In genomic region chr5:172891716-172892421, GRCh38 we compare ENCODE assay signal across 12 cellular contexts. TPM values are rescaled to one million over a fixed set of nuclear protein-coding genes. Genes with fewer than 3 reads are reported as not detected.
DNase-seq lines count a peak whose midpoint lies in the region; ATAC-seq, FAIRE-seq and TF ChIP-seq lines count a peak whose summit lies in the region.
"Had no signal": no experiment of that assay in that cellular context is flagged by ENCODE, and none has a peak within 500 bp of the region (broad histone marks: within the 10 kb centered on the region; RNA-seq: fewer than 3 reads in every experiment).

No MANE protein-coding gene starts in this region.

- H3K4me2 ChIP-seq in A549, result peak overlapping the region; percentile 25; the same call in 2 of the 3 replicates

- peaks cover 0 to 6% of the 10 kb centered on the region in 2 donors for H3K36me3 ChIP-seq in prostate gland

- peak overlapping the region; percentile 72 to 85 for H3K27ac ChIP-seq in A549
- peak overlapping the region; percentile 57 to 58 for H3K27ac ChIP-seq in prostate gland

- CTCF ChIA-PET in A549 (lab: Yijun Ruan, JAX), result interaction anchor here (0.8 to 2.2 kb wide), 4 partner anchors 21 to 183 kb away, joined by 3 to 6 read pairs (median 4); no protein-coding TSS in a partner anchor

- DNase-seq in A549 (ENCODE audit: low read depth in 1 of 2, low spot score in 1 of 2) (peak in 1 of 2 experiments; percentile 66), cardiac fibroblast (ENCODE audit: low read depth in 2 of 2) (peak; percentile 84 to 96), hepatic stellate cell (ENCODE audit: low spot score) (peak; percentile 54), prostate gland (ENCODE audit: low spot score) (no peak), NCI-H1105 (lab: John Stamatoyannopoulos, UW) (no peak), HK-2 (ENCODE audit: unreplicated experiment) (no peak)
- DNase-seq: activated CD8-positive, alpha-beta memory T cell treated with anti-CD3 and anti-CD28 coated beads, Interleukin-2, amount 50 U/mL, for 48 hours; EL; NCI-H187; stimulated activated CD4-positive, alpha-beta T cell treated with anti-CD3 and anti-CD28 coated beads, Interleukin-2, amount 100 ng/mL, for 24 hours had no signal

- no peaks in the 10 kb centered on the region for H3K27me3 ChIP-seq in prostate gland (replicated peaks; ENCODE audit: insufficient read depth)

- ATAC-seq in A549 (peak; percentile 25 to 53; a peak in 3 of 6 replicates), GM18907 (IDR thresholded peaks at IDR 0.05; ENCODE audit: unreplicated experiment) (no peak), GM19452 (IDR thresholded peaks at IDR 0.05; ENCODE audit: unreplicated experiment) (no peak)

- POLR2A ChIA-PET in A549 (lab: Yijun Ruan, JAX), result interaction anchor here (2.6 kb wide), 1 partner anchor 121 kb away, joined by 7 read pairs; the partner anchor contains the start of gene DUSP1

- TF ChIP-seq POLR2A in A549 (IDR thresholded peaks at IDR 0.05; ENCODE audit: low read length) (no peak), prostate gland (IDR thresholded peaks at IDR 0.05) (no peak)

- intact Hi-C loops in prostate gland (cut with DNase I), result no loop called here

- H3K4me1 ChIP-seq in A549 (peaks cover 78% of the 10 kb centered on the region), prostate gland (replicated peaks) (no peaks in the 10 kb centered on the region)

- H3K4me3 ChIP-seq in A549 (no peak overlapping the region), cardiac fibroblast (replicated peaks in 1 of 2; ENCODE audit: low read depth in 2 of 2, low read length in 2 of 2) (no peak overlapping the region), prostate gland (no peak overlapping the region)

- TF ChIP-seq RAD21 in A549 (conservative IDR thresholded peaks at IDR 0.05 in 1 of 2, IDR thresholded peaks at IDR 0.05 in 1 of 2), result no peak

- TF ChIP-seq CTCF in A549 (IDR thresholded peaks at IDR 0.05) (no peak), cardiac fibroblast (IDR thresholded peaks at IDR 0.05; ENCODE audit: low read depth, low read length) (no peak), prostate gland (IDR thresholded peaks at IDR 0.05) (no peak)

- no peak for TF ChIP-seq EP300 in A549 (IDR thresholded peaks at IDR 0.05)

- 57% methylated on average over 7 of the region's 7 CpGs for WGBS in A549 (ENCODE audit: missing lambda C conversion rate)
- 57% methylated on average over 7 of the region's 7 CpGs for WGBS in prostate gland

- FAIRE-seq in A549 (lab: Jason Lieb, UNC), result no peak

- H3K9me3 ChIP-seq in A549, result no peaks in the 10 kb centered on the region
- no peaks in the 10 kb centered on the region for H3K9me3 ChIP-seq in prostate gland

TF ChIP-seq in A549, 52 proteins besides CTCF, POLR2A, EP300 and RAD21:
- TF ChIP-seq CHD2 (IDR thresholded peaks at IDR 0.05; ENCODE audit: low read length, partially characterized antibody) (no peak), JUN (IDR thresholded peaks at IDR 0.05) (no peak), HMGXB4 (CRISPR knock-in tag; IDR thresholded peaks at IDR 0.05; ENCODE audit: borderline replicate concordance) (no peak), RNF2 (IDR thresholded peaks at IDR 0.05; ENCODE audit: borderline replicate concordance, low read depth) (no peak), ELK1 (IDR thresholded peaks at IDR 0.05; ENCODE audit: low read depth, low read length) (no peak), EHF (CRISPR knock-in tag; IDR thresholded peaks at IDR 0.05) (no peak), PHF8 (IDR thresholded peaks at IDR 0.05; ENCODE audit: borderline replicate concordance, low read depth) (no peak)

RNA-seq across cellular contexts. Expression of gene ERGIC1, which starts 57.8 kb away (rescaled TPM):
- polyA plus RNA-seq in A549 (2011; rRNA removed) (176 and 208 TPM in 2 replicates), A549 (2017; fragmentation: RNase III; extraction: RNeasy Plus Mini Kit Qiagen cat#74134 plus additional on column Dnase treatment) (289 to 322 TPM (median 304 TPM) in 3 replicates)
- polyA plus RNA-seq in A549 (2012; cell fraction: cytosol; rRNA removed), result 184 and 254 TPM in 2 replicates
- 131 and 150 TPM in 2 replicates for polyA plus RNA-seq in A549 (2012; cell fraction: nucleus; rRNA removed)
- 418 and 510 TPM in 2 replicates for polyA minus RNA-seq in A549 (2011; rRNA and poly(A)+ RNA removed)
- total RNA-seq in prostate gland, result 100 to 1,000 TPM; 228 to 380 TPM

Comparison
In these comparisons a context has a peak if more than half of its experiments do, and no peak if none do; other contexts are left out.
1. ATAC-seq: peak in A549 (2 of 2); none in GM18907 (single experiment) and GM19452 (single experiment).
2. DNase-seq: peak in cardiac fibroblast (2 of 2) and hepatic stellate cell (single experiment); none in prostate gland (single experiment), NCI-H1105 (single experiment) and HK-2 (single experiment).